In the genomic region with DNA sequence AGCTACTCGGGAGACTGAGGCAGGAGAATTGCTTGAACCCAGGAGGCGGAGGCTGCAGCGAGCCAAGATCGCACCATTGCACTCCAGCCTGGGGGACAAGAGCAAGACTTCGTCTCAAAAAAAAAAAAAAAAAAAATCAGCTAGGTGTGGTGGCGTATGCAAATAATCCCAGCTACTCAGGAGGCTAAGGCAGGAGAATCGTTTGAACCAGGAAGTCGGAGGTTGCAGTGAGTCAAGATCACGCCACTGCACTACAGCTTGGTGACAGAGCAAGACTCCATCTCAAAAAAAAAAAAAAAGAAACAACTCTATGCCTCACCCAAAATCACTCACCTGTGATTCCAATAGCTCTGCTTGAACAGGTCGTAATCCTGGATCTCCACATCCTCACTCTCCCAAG, we compare ENCODE assay signal across 9 cellular contexts. TPM values are rescaled to one million over a fixed set of nuclear protein-coding genes. Genes with fewer than 3 reads are reported as not detected.
DNase-seq lines count a peak whose midpoint lies in the region; ATAC-seq, FAIRE-seq and TF ChIP-seq lines count a peak whose summit lies in the region.
"Not testable (repeated sequence)": the region's sequence is repeated elsewhere in the genome, so short reads cannot be mapped to it uniquely, and the experiment has no call there.
"Had no signal": no experiment of that assay in that cellular context is flagged by ENCODE, and none has a peak within 500 bp of the region (broad histone marks: within the 10 kb centered on the region; RNA-seq: fewer than 3 reads in every experiment).

No MANE protein-coding gene starts in this region.

- not testable (repeated sequence) for DNase-seq in Caco-2; activated B cell treated with CpG ODN at 0.5 μM for 24 hours; activated CD8-positive, alpha-beta T cell treated with anti-CD3 and anti-CD28 coated beads for 36 hours; activated naive CD4-positive, alpha-beta T cell treated with anti-CD3 and anti-CD28 coated beads for 36 hours; astrocyte (ENCODE audit: low read depth)
- peak; percentile 27 for DNase-seq in kidney tubule cell (ENCODE audit: low spot score)
- DNase-seq in spleen, result peak; percentile 6

- H3K4me1 Mint-ChIP-seq in Caco-2 (ENCODE audit: low read depth, unreplicated experiment); activated B cell treated with CpG ODN at 0.5 μM for 24 hours; astrocyte (ENCODE audit: low read depth, unreplicated experiment): not testable (repeated sequence)
- H3K4me1 Mint-ChIP-seq in activated CD8-positive, alpha-beta T cell treated with anti-CD3 and anti-CD28 coated beads for 36 hours (ENCODE audit: low read depth), result peaks cover 15% of the 10 kb centered on the region
- H3K4me1 Mint-ChIP-seq in activated naive CD4-positive, alpha-beta T cell treated with anti-CD3 and anti-CD28 coated beads for 36 hours (ENCODE audit: low read depth), result peaks cover 15% of the 10 kb centered on the region

- H3K36me3 ChIP-seq in Caco-2 (ENCODE audit: control insufficient read depth, insufficient read depth, low read length) (peaks cover 15% of the 10 kb centered on the region), astrocyte (ENCODE audit: insufficient read depth, low read length) (peaks cover 74% of the 10 kb centered on the region), spleen (peaks cover 16 to 100% (median 100%) of the 10 kb centered on the region in 6 donors)

- not testable (repeated sequence) for H3K27ac ChIP-seq in astrocyte (ENCODE audit: low read depth, low read length); spleen

- not testable (repeated sequence) for H3K4me3 ChIP-seq in Caco-2 (ENCODE audit: low read depth, low read length); astrocyte (ENCODE audit: insufficient read depth, low read depth, low read length); spleen

- not testable (repeated sequence) for H3K4me2 ChIP-seq in astrocyte (ENCODE audit: low read length)

- FAIRE-seq in astrocyte (lab: Jason Lieb, UNC), result not testable (repeated sequence)

- TF ChIP-seq POLR2A in spleen (IDR thresholded peaks at IDR 0.05), result not testable (repeated sequence)

- H3K27me3 Mint-ChIP-seq in Caco-2 (ENCODE audit: insufficient read depth, unreplicated experiment); activated B cell treated with CpG ODN at 0.5 μM for 24 hours; activated CD8-positive, alpha-beta T cell treated with anti-CD3 and anti-CD28 coated beads for 36 hours; activated naive CD4-positive, alpha-beta T cell treated with anti-CD3 and anti-CD28 coated beads for 36 hours (ENCODE audit: low read depth); astrocyte (ENCODE audit: low read depth, unreplicated experiment): not testable (repeated sequence)

- H3K9ac ChIP-seq in astrocyte (ENCODE audit: low read length), result not testable (repeated sequence)

- not testable (repeated sequence) for H3K27me3 ChIP-seq in Caco-2 (replicated peaks; ENCODE audit: control insufficient read depth, insufficient read depth, low read length); astrocyte (ENCODE audit: insufficient read depth, low read length); spleen (replicated peaks in 1 of 7)

- H2AFZ ChIP-seq in astrocyte (ENCODE audit: low read depth, low read length), result not testable (repeated sequence)

- H3K79me2 ChIP-seq in astrocyte (ENCODE audit: insufficient read depth, low read length), result peaks cover 19% of the 10 kb centered on the region

- H3K36me3 Mint-ChIP-seq in Caco-2 (ENCODE audit: insufficient read depth, unreplicated experiment) (peaks cover 96% of the 10 kb centered on the region), activated B cell treated with CpG ODN at 0.5 μM for 24 hours (ENCODE audit: low read depth) (peaks cover 87% of the 10 kb centered on the region), astrocyte (ENCODE audit: low read depth, unreplicated experiment) (peaks cover 49% of the 10 kb centered on the region)
- H3K36me3 Mint-ChIP-seq in activated CD8-positive, alpha-beta T cell treated with anti-CD3 and anti-CD28 coated beads for 36 hours (ENCODE audit: low read depth), result peaks cover 73% of the 10 kb centered on the region
- H3K36me3 Mint-ChIP-seq in activated naive CD4-positive, alpha-beta T cell treated with anti-CD3 and anti-CD28 coated beads for 36 hours (ENCODE audit: low read depth), result peaks cover 71% of the 10 kb centered on the region

- H3K4me3 Mint-ChIP-seq in Caco-2 (ENCODE audit: unreplicated experiment); activated B cell treated with CpG ODN at 0.5 μM for 24 hours; activated CD8-positive, alpha-beta T cell treated with anti-CD3 and anti-CD28 coated beads for 36 hours; activated naive CD4-positive, alpha-beta T cell treated with anti-CD3 and anti-CD28 coated beads for 36 hours; astrocyte (ENCODE audit: unreplicated experiment): not testable (repeated sequence)

- POLR2A ChIA-PET in Caco-2 (lab: Charles Lee) (interaction anchor here (0.6 kb wide), 2 partner anchors 28 to 62 kb away, joined by 4 to 12 read pairs; a partner anchor contains a TSS), activated B cell treated with CpG ODN at 0.5 μM for 24 hours (lab: Charles Lee) (interaction anchor here (0.6 to 1.2 kb wide), 5 partner anchors 9 to 131 kb away, joined by 3 to 9 read pairs (median 4); no protein-coding TSS in a partner anchor)
- POLR2A ChIA-PET in activated CD8-positive, alpha-beta T cell treated with anti-CD3 and anti-CD28 coated beads for 36 hours (lab: Charles Lee), result interaction anchor here (0.8 to 1.5 kb wide), 5 partner anchors 9 to 37 kb away, joined by 3 to 6 read pairs (median 4); no protein-coding TSS in a partner anchor

- not testable (repeated sequence) for BruUV-seq in Caco-2 (replicated peaks; lab: Mats Ljungman, UMichigan)

- TF ChIP-seq CTCF in Caco-2 (IDR thresholded peaks at IDR 0.05; ENCODE audit: insufficient read depth in 1 of 2, low read depth in 1 of 2, low read length in 1 of 2, severe bottlenecking in 1 of 2, unreplicated experiment in 1 of 2); activated B cell treated with CpG ODN at 0.5 μM for 24 hours (IDR thresholded peaks at IDR 0.05); activated CD8-positive, alpha-beta T cell treated with anti-CD3 and anti-CD28 coated beads for 36 hours (IDR thresholded peaks at IDR 0.05); astrocyte (IDR thresholded peaks at IDR 0.05; ENCODE audit: insufficient read depth, low read depth, low read length); spleen (IDR thresholded peaks at IDR 0.05 in 8 of 11, conservative IDR thresholded peaks at IDR 0.05 in 3 of 11): not testable (repeated sequence)

- not testable (repeated sequence) for H3K9me3 Mint-ChIP-seq in Caco-2 (ENCODE audit: unreplicated experiment); activated B cell treated with CpG ODN at 0.5 μM for 24 hours; activated CD8-positive, alpha-beta T cell treated with anti-CD3 and anti-CD28 coated beads for 36 hours; activated naive CD4-positive, alpha-beta T cell treated with anti-CD3 and anti-CD28 coated beads for 36 hours; astrocyte (ENCODE audit: unreplicated experiment)

- peaks cover 75% of the 10 kb centered on the region for H4K20me1 ChIP-seq in astrocyte (ENCODE audit: insufficient read depth, low read length)

- WGBS in spleen, 5 donors, result 77 to 95% (median 91%) methylated on average over 10 of the region's 10 CpGs

- CTCF ChIA-PET in Caco-2 (lab: Charles Lee), result not testable (repeated sequence)
- CTCF ChIA-PET in activated B cell treated with CpG ODN at 0.5 μM for 24 hours (lab: Charles Lee), result interaction anchor here (1.5 kb wide), 1 partner anchor 23 kb away, joined by 4 read pairs; no protein-coding TSS in a partner anchor
- CTCF ChIA-PET in activated CD8-positive, alpha-beta T cell treated with anti-CD3 and anti-CD28 coated beads for 36 hours (lab: Charles Lee), result interaction anchor here (1.1 to 1.9 kb wide), 3 partner anchors 25 to 230 kb away, joined by 4 to 5 read pairs (median 4); no protein-coding TSS in a partner anchor
- CTCF ChIA-PET in activated naive CD4-positive, alpha-beta T cell treated with anti-CD3 and anti-CD28 coated beads for 36 hours (lab: Charles Lee), result interaction anchor here (1.2 to 1.9 kb wide), 4 partner anchors 25 to 89 kb away, joined by 3 to 8 read pairs (median 4); no protein-coding TSS in a partner anchor

- peak; percentile 21 for ATAC-seq in activated B cell treated with CpG ODN at 0.5 μM for 24 hours (ENCODE audit: low read depth)
- ATAC-seq in activated CD8-positive, alpha-beta T cell treated with anti-CD3 and anti-CD28 coated beads for 36 hours, result not testable (repeated sequence)

- not testable (repeated sequence) for H3K9me3 ChIP-seq in Caco-2; astrocyte (ENCODE audit: insufficient read depth, low read depth, low read length); spleen

- H3K27ac Mint-ChIP-seq in Caco-2 (ENCODE audit: unreplicated experiment), result peak overlapping the region; percentile 23
- H3K27ac Mint-ChIP-seq in activated B cell treated with CpG ODN at 0.5 μM for 24 hours, result peak overlapping the region; percentile 76
- peak overlapping the region; percentile 66 for H3K27ac Mint-ChIP-seq in activated CD8-positive, alpha-beta T cell treated with anti-CD3 and anti-CD28 coated beads for 36 hours
- peak overlapping the region; percentile 60 for H3K27ac Mint-ChIP-seq in activated naive CD4-positive, alpha-beta T cell treated with anti-CD3 and anti-CD28 coated beads for 36 hours
- H3K27ac Mint-ChIP-seq in astrocyte (ENCODE audit: unreplicated experiment), result peak overlapping the region; percentile 34

- H3K4me1 ChIP-seq in Caco-2; astrocyte (ENCODE audit: insufficient read depth, low read length): not testable (repeated sequence)
- H3K4me1 ChIP-seq in spleen, result peaks cover 0 to 18% (median 2%) of the 10 kb centered on the region in 6 donors

- intact Hi-C loops in Caco-2 (cut with micrococcal nuclease; ENCODE audit: unreplicated experiment); activated B cell treated with CpG ODN at 0.5 μM for 24 hours (cut with micrococcal nuclease); activated CD8-positive, alpha-beta T cell treated with anti-CD3 and anti-CD28 coated beads for 36 hours (cut with micrococcal nuclease); activated naive CD4-positive, alpha-beta T cell treated with anti-CD3 and anti-CD28 coated beads for 36 hours (cut with micrococcal nuclease); spleen (cut with DNase I; ENCODE audit: low total_unique reads): not testable (repeated sequence)

RNA-seq across cellular contexts. Expression of a gene that starts 11.5 kb away (rescaled TPM):
- total RNA-seq in Caco-2 (2022), result 223 and 229 TPM in 2 replicates
- total RNA-seq in activated B cell treated with CpG ODN at 0.5 μM for 24 hours, result 342 and 345 TPM in 2 replicates
- 100 to 1,000 TPM; 273 to 277 TPM for total RNA-seq in activated CD8-positive, alpha-beta T cell treated with anti-CD3 and anti-CD28 coated beads for 36 hours
- 100 to 1,000 TPM; 232 to 245 TPM for total RNA-seq in activated naive CD4-positive, alpha-beta T cell treated with anti-CD3 and anti-CD28 coated beads for 36 hours
- 319 and 329 TPM in 2 replicates for total RNA-seq in astrocyte
- total RNA-seq in spleen, result 100 to 1,000 TPM; 202 to 272 (median 240) TPM
- polyA plus RNA-seq in spleen, result 100 to 1,000 TPM; 136 to 169 (median 154) TPM

RNA-seq across cellular contexts. Expression of a gene that starts 27.6 kb away (rescaled TPM):
- total RNA-seq in Caco-2 (2022) (145 and 157 TPM in 2 replicates), activated B cell treated with CpG ODN at 0.5 μM for 24 hours (114 and 121 TPM in 2 replicates), astrocyte (53.1 and 66.8 TPM in 2 replicates), spleen (10 to 100 TPM; 37.0 to 58.7 (median 47.5) TPM)
- 10 to 100 TPM; 87.9 to 89.4 TPM for total RNA-seq in activated CD8-positive, alpha-beta T cell treated with anti-CD3 and anti-CD28 coated beads for 36 hours
- 10 to 100 TPM; 61.3 to 62.9 TPM for total RNA-seq in activated naive CD4-positive, alpha-beta T cell treated with anti-CD3 and anti-CD28 coated beads for 36 hours
- polyA plus RNA-seq in spleen, result 10 to 100 TPM; 25.8 to 40.7 (median 37.6) TPM

RNA-seq across cellular contexts. Expression of a gene that starts 39.8 kb away (rescaled TPM):
- total RNA-seq in Caco-2 (2022) (0.48 and 0.53 TPM in 2 replicates), activated B cell treated with CpG ODN at 0.5 μM for 24 hours (23.6 and 25.9 TPM in 2 replicates), astrocyte (18.8 and 20.8 TPM in 2 replicates), spleen (10 to 100 TPM; 32.2 to 51.2 (median 39.7) TPM)
- total RNA-seq in activated CD8-positive, alpha-beta T cell treated with anti-CD3 and anti-CD28 coated beads for 36 hours, result 1 to 10 TPM; 7.8 to 8.5 TPM
- 1 to 10 TPM; 8.0 to 9.0 TPM for total RNA-seq in activated naive CD4-positive, alpha-beta T cell treated with anti-CD3 and anti-CD28 coated beads for 36 hours
- polyA plus RNA-seq in spleen, result 10 to 100 TPM; 27.8 to 78.3 (median 63.2) TPM

RNA-seq across cellular contexts. Expression of a gene that starts 40.1 kb away (rescaled TPM):
- total RNA-seq in Caco-2 (2022) (0.19 and 0.20 TPM in 2 replicates), activated B cell treated with CpG ODN at 0.5 μM for 24 hours (27.7 and 30.4 TPM in 2 replicates), astrocyte (0.73 and 0.89 TPM in 2 replicates), spleen (10 to 100 TPM; 12.9 to 26.6 (median 16.9) TPM)
- 1 to 10 TPM; 6.6 to 8.1 TPM for total RNA-seq in activated CD8-positive, alpha-beta T cell treated with anti-CD3 and anti-CD28 coated beads for 36 hours
- total RNA-seq in activated naive CD4-positive, alpha-beta T cell treated with anti-CD3 and anti-CD28 coated beads for 36 hours, result 1 to 10 TPM; 1.7 to 2.2 TPM
- 10 to 100 TPM; 10.9 to 16.0 (median 14.9) TPM for polyA plus RNA-seq in spleen
- total RNA-seq: HT-29 had no signal

RNA-seq across cellular contexts. Expression of a gene that starts 51.6 kb away (rescaled TPM):
- total RNA-seq in Caco-2 (2022) (0.73 and 1.3 TPM in 2 replicates), activated B cell treated with CpG ODN at 0.5 μM for 24 hours (5.4 and 7.7 TPM in 2 replicates), astrocyte (0.54 and 0.60 TPM in 2 replicates), spleen (10 to 100 TPM; 13.2 to 41.7 (median 18.1) TPM)
- total RNA-seq in activated CD8-positive, alpha-beta T cell treated with anti-CD3 and anti-CD28 coated beads for 36 hours, result 1 to 10 TPM; 1.3 to 2.0 TPM
- 1 to 10 TPM; 2.3 to 2.4 TPM for total RNA-seq in activated naive CD4-positive, alpha-beta T cell treated with anti-CD3 and anti-CD28 coated beads for 36 hours
- 1 to 10 TPM; 7.2 to 8.8 (median 7.3) TPM for polyA plus RNA-seq in spleen
- polyA plus RNA-seq: CD8-positive, alpha-beta memory T cell had no signal

Comparison
In these comparisons a context has a peak if more than half of its experiments do, and no peak if none do; other contexts are left out.
1. H3K27ac Mint-ChIP-seq: peak in every context shown above with its lines; median percentile 76 in activated B cell treated with CpG ODN at 0.5 μM for 24 hours; 66 in activated CD8-positive, alpha-beta T cell treated with anti-CD3 and anti-CD28 coated beads for 36 hours; 60 in activated naive CD4-positive, alpha-beta T cell treated with anti-CD3 and anti-CD28 coated beads for 36 hours; 34 in astrocyte; 23 in Caco-2.